Comparison of ENCODE assay signal across 8 cellular contexts in genomic region chr14:20460458-20461229, GRCh38. TPM values are rescaled to one million over a fixed set of nuclear protein-coding genes. Genes with fewer than 3 reads are reported as not detected.
DNase-seq lines count a peak whose midpoint lies in the region; ATAC-seq, FAIRE-seq and TF ChIP-seq lines count a peak whose summit lies in the region.

No MANE protein-coding gene starts in this region.

- H4K20me1 ChIP-seq in GM23338 (replicated peaks; ENCODE audit: insufficient read depth), result peaks cover 11% of the 10 kb centered on the region

- H3K4me1 Mint-ChIP-seq in CD8-positive, alpha-beta memory T cell, result peaks cover 29 to 41% (median 34%) of the 10 kb centered on the region in 3 donors
- peaks cover 22% of the 10 kb centered on the region for H3K4me1 Mint-ChIP-seq in GM23338

- peak overlapping the region; percentile 57 for H3K4me3 ChIP-seq in CD8-positive, alpha-beta memory T cell (ENCODE audit: low read length)
- H3K4me3 ChIP-seq in GM23338 (peak overlapping the region; percentile 64), fibroblast of the aortic adventitia (ENCODE audit: low read depth, low read length) (peak overlapping the region; percentile 99), pancreas (peak overlapping the region; percentile 77 to 96 (median 88))

- CTCF ChIA-PET in CD8-positive, alpha-beta memory T cell (lab: Charles Lee), result interaction anchor here (1.1 to 2.7 kb wide), 2 partner anchors 45 to 133 kb away, joined by 3 to 11 read pairs; no protein-coding TSS in a partner anchor

- peak; percentile 59 for ATAC-seq in GM23338
- ATAC-seq in pancreas, result peak; percentile 7 to 39 (median 14)
- ATAC-seq in HG03108 (IDR thresholded peaks at IDR 0.05; ENCODE audit: unreplicated experiment), result no peak

- H3K27me3 Mint-ChIP-seq in CD8-positive, alpha-beta memory T cell, result peaks cover 0 to 6% of the 10 kb centered on the region in 2 donors
- peaks cover 15% of the 10 kb centered on the region for H3K27me3 Mint-ChIP-seq in GM23338 (ENCODE audit: insufficient read depth, low read depth, poor library complexity)

- H3K27ac ChIP-seq in CD8-positive, alpha-beta memory T cell (ENCODE audit: low read depth, low read length), result peak overlapping the region; percentile 75
- H3K27ac ChIP-seq in GM23338 (ENCODE audit: low read depth) (peak overlapping the region; percentile 53), pancreas (peak overlapping the region; percentile 81 to 91 (median 91))

- peaks cover 5% of the 10 kb centered on the region; the same call in 1 of the 2 replicates for H3K9me2 ChIP-seq in GM23338 (ENCODE audit: insufficient read depth)

- FAIRE-seq in pancreas (lab: Jason Lieb, UNC), result no peak

- TF ChIP-seq CTCF in GM23338 (conservative IDR thresholded peaks at IDR 0.05; ENCODE audit: low read depth in 2 of 2) (no peak), fibroblast of the aortic adventitia (IDR thresholded peaks at IDR 0.05; ENCODE audit: insufficient read depth, low read length) (no peak), pancreas (IDR thresholded peaks at IDR 0.05) (no peak)

- peak overlapping the region; percentile 91 to 98 (median 96) for H3K27ac Mint-ChIP-seq in CD8-positive, alpha-beta memory T cell
- H3K27ac Mint-ChIP-seq in GM23338, result peak overlapping the region; percentile 93

- DNase-seq in CD8-positive, alpha-beta memory T cell, result peak in 4 of 5 donors; percentile 49 to 79 (median 70)
- DNase-seq in GM23338 (ENCODE audit: low spot score) (peak; percentile 76), NCI-H2107 treated with DMSO at 0.1 percent for 48 hours (lab: John Stamatoyannopoulos, UW; ENCODE audit: unreplicated experiment) (peak; percentile 39), fibroblast of the aortic adventitia (ENCODE audit: low read depth) (no peak), pancreas (peak in 5 of 6 donors; percentile 36 to 83 (median 61)), NCI-H1694 (lab: John Stamatoyannopoulos, UW) (no peak)
- DNase-seq in activated T-cell treated with anti-CD3 and anti-CD28 coated beads, Interleukin-2, amount 50 U/mL, for 48 hours, result peak; percentile 30 to 38

- H3K79me2 ChIP-seq in GM23338 (replicated peaks; ENCODE audit: insufficient read depth), result peaks cover 28% of the 10 kb centered on the region

- no peaks in the 10 kb centered on the region for H3K9me3 ChIP-seq in CD8-positive, alpha-beta memory T cell (ENCODE audit: low read length)
- no peaks in the 10 kb centered on the region for H3K9me3 ChIP-seq in pancreas

- peaks cover 44% of the 10 kb centered on the region for H3K36me3 ChIP-seq in CD8-positive, alpha-beta memory T cell (ENCODE audit: insufficient read depth, low read length)
- H3K36me3 ChIP-seq in GM23338 (ENCODE audit: insufficient read depth) (peaks cover 17% of the 10 kb centered on the region), pancreas (peaks cover 3 to 32% (median 23%) of the 10 kb centered on the region in 3 donors)

- no peaks in the 10 kb centered on the region for H3K27me3 ChIP-seq in CD8-positive, alpha-beta memory T cell (ENCODE audit: insufficient read depth, low read length, poor library complexity, severe bottlenecking)
- no peaks in the 10 kb centered on the region for H3K27me3 ChIP-seq in GM23338 (ENCODE audit: insufficient read depth)
- no peaks in the 10 kb centered on the region for H3K27me3 ChIP-seq in pancreas

- no peaks in the 10 kb centered on the region for H3K9me3 Mint-ChIP-seq in CD8-positive, alpha-beta memory T cell
- peaks cover 11% of the 10 kb centered on the region for H3K9me3 Mint-ChIP-seq in GM23338

- H3K36me3 Mint-ChIP-seq in CD8-positive, alpha-beta memory T cell, result peaks cover 0 to 28% (median 13%) of the 10 kb centered on the region in 3 donors
- H3K36me3 Mint-ChIP-seq in GM23338 (ENCODE audit: low read depth), result peaks cover 3% of the 10 kb centered on the region; the same call in 2 of the 3 replicates

- 3 to 4% methylated on average over 31 to 32 of the region's 32 CpGs for WGBS in pancreas, 2 donors

- H3K4me1 ChIP-seq in CD8-positive, alpha-beta memory T cell (ENCODE audit: insufficient read depth, low read length), result peaks cover 36% of the 10 kb centered on the region
- H3K4me1 ChIP-seq in GM23338 (ENCODE audit: insufficient read depth) (peaks cover 22% of the 10 kb centered on the region), pancreas (peaks cover 14 to 28% (median 21%) of the 10 kb centered on the region in 3 donors)

- peak overlapping the region; percentile 86 to 95 (median 89) for H3K4me3 Mint-ChIP-seq in CD8-positive, alpha-beta memory T cell
- peak overlapping the region; percentile 95 for H3K4me3 Mint-ChIP-seq in GM23338

- peak overlapping the region; percentile 91 for H3K4me2 ChIP-seq in GM23338

- intact Hi-C loops in pancreas (cut with DNase I), result no loop called here

- POLR2A ChIA-PET in CD8-positive, alpha-beta memory T cell (lab: Charles Lee), result interaction anchor here (1.0 to 2.1 kb wide), 9 partner anchors 9 to 223 kb away, joined by 3 to 21 read pairs (median 7); partner anchors contain the start of genes PARP2 and PNP

- H3F3A ChIP-seq in GM23338 (replicated peaks; ENCODE audit: low read depth), result peaks cover 29% of the 10 kb centered on the region; the same call in 1 of the 2 replicates

- H2AFZ ChIP-seq in GM23338, result no peak overlapping the region

TF ChIP-seq in GM23338, 12 proteins besides CTCF, POLR2A, EP300 and RAD21 (continues in another document):
- no peak for TF ChIP-seq STAT1 (IDR thresholded peaks at IDR 0.05; ENCODE audit: unreplicated experiment)
- TF ChIP-seq EZH2phosphoT487 (IDR thresholded peaks at IDR 0.05; ENCODE audit: unreplicated experiment), result no peak
- no peak for TF ChIP-seq CREB1 (CRISPR knock-in tag; IDR thresholded peaks at IDR 0.05; ENCODE audit: low read depth)
- no peak for TF ChIP-seq NANOG (IDR thresholded peaks at IDR 0.05; ENCODE audit: borderline replicate concordance)
- no peak for TF ChIP-seq JUNB (IDR thresholded peaks at IDR 0.05; ENCODE audit: unreplicated experiment)
- TF ChIP-seq POLR2AphosphoS5 (IDR thresholded peaks at IDR 0.05; ENCODE audit: low read depth), result no peak
- no peak for TF ChIP-seq EZH2 (IDR thresholded peaks at IDR 0.05; ENCODE audit: low read depth, unreplicated experiment)

RNA-seq across cellular contexts. Expression of gene PIP4P1, which starts 0.6 kb away (rescaled TPM):
- 10 to 100 TPM; 29.5 to 33.5 TPM for total RNA-seq in CD8-positive, alpha-beta memory T cell
- polyA plus RNA-seq in CD8-positive, alpha-beta memory T cell, result 36.4 TPM
- total RNA-seq in GM23338 (2014; rRNA removed; shearing (Covaris generic)), result 24.8 and 26.4 TPM in 2 replicates
- 18.9 and 20.9 TPM in 2 replicates for polyA plus RNA-seq in GM23338 (2016; fragmentation: Nextera tagmentation; extraction: Ambion mirVana)
- total RNA-seq in fibroblast of the aortic adventitia (ENCODE audit: low replicate concordance), result 23.7 and 25.3 TPM in 2 replicates
- 10 to 100 TPM in 5 of 6 donors, 1 to 10 TPM in 1; 8.9 to 20.5 (median 14.4) TPM for total RNA-seq in pancreas
- polyA plus RNA-seq in pancreas, result 10 to 100 TPM; 26.8 to 38.2 TPM

RNA-seq across cellular contexts. Expression of gene APEX1, which starts 5.6 kb away (rescaled TPM):
- 100 to 1,000 TPM; 242 to 248 TPM for total RNA-seq in CD8-positive, alpha-beta memory T cell
- polyA plus RNA-seq in CD8-positive, alpha-beta memory T cell, result 117 TPM
- 216 and 247 TPM in 2 replicates for total RNA-seq in GM23338 (2014; rRNA removed; shearing (Covaris generic))
- polyA plus RNA-seq in GM23338 (2016; fragmentation: Nextera tagmentation; extraction: Ambion mirVana) (279 and 291 TPM in 2 replicates), pancreas (10 to 100 TPM; 53.9 to 88.2 TPM)
- total RNA-seq in fibroblast of the aortic adventitia (ENCODE audit: low replicate concordance) (58.8 and 358 TPM in 2 replicates), pancreas (100 to 1,000 TPM in 1 of 6 donors, 10 to 100 TPM in 5; 50.9 to 107 (median 64.6) TPM)

RNA-seq across cellular contexts. Expression of gene OSGEP, which starts 6.0 kb away (rescaled TPM):
- total RNA-seq in CD8-positive, alpha-beta memory T cell, result 10 to 100 TPM; 58.0 to 58.1 TPM
- polyA plus RNA-seq in CD8-positive, alpha-beta memory T cell, result 48.9 TPM
- total RNA-seq in GM23338 (2014; rRNA removed; shearing (Covaris generic)), result 59.5 and 62.8 TPM in 2 replicates
- polyA plus RNA-seq in GM23338 (2016; fragmentation: Nextera tagmentation; extraction: Ambion mirVana) (29.0 and 35.1 TPM in 2 replicates), pancreas (10 to 100 TPM; 41.2 to 69.8 TPM)
- total RNA-seq in fibroblast of the aortic adventitia (ENCODE audit: low replicate concordance) (31.2 and 45.6 TPM in 2 replicates), pancreas (10 to 100 TPM; 11.4 to 16.0 (median 13.9) TPM)

RNA-seq across cellular contexts. Expression of gene PNP, which starts 8.6 kb away (rescaled TPM):
- total RNA-seq in CD8-positive, alpha-beta memory T cell, result 100 to 1,000 TPM; 181 to 188 TPM
- 84.0 TPM for polyA plus RNA-seq in CD8-positive, alpha-beta memory T cell
- total RNA-seq in GM23338 (2014; rRNA removed; shearing (Covaris generic)), result 72.3 and 102 TPM in 2 replicates
- polyA plus RNA-seq in GM23338 (2016; fragmentation: Nextera tagmentation; extraction: Ambion mirVana), result 56.1 and 60.7 TPM in 2 replicates
- total RNA-seq in fibroblast of the aortic adventitia (ENCODE audit: low replicate concordance), result 14.7 and 39.2 TPM in 2 replicates
- total RNA-seq in pancreas, result 10 to 100 TPM in 2 of 6 donors, 1 to 10 TPM in 4; 6.2 to 17.2 (median 8.4) TPM
- 10 to 100 TPM in 1 of 2 donors, 1 to 10 TPM in 1; 9.0 to 24.0 TPM for polyA plus RNA-seq in pancreas

RNA-seq across cellular contexts. Expression of gene KLHL33, which starts 24.7 kb away (rescaled TPM):
- total RNA-seq in CD8-positive, alpha-beta memory T cell, result under 1 TPM; 0.09 TPM
- polyA plus RNA-seq in CD8-positive, alpha-beta memory T cell, result 0.12 TPM
- total RNA-seq in GM23338 (2014; rRNA removed; shearing (Covaris generic)), result 0.12 and 0.35 TPM in 2 replicates
- 0.09 and 0.15 TPM in 2 replicates for polyA plus RNA-seq in GM23338 (2016; fragmentation: Nextera tagmentation; extraction: Ambion mirVana)
- 0.18 and 0.65 TPM in 2 replicates for total RNA-seq in fibroblast of the aortic adventitia (ENCODE audit: low replicate concordance)
- total RNA-seq in pancreas, result under 1 TPM; 0.08 to 0.34 (median 0.13) TPM
- polyA plus RNA-seq in pancreas, result under 1 TPM; 0.12 to 0.15 TPM

Comparison
In these comparisons a context has a peak if more than half of its experiments do, and no peak if none do; other contexts are left out.
1. DNase-seq: peak in CD8-positive, alpha-beta memory T cell (4 of 5), GM23338 (single experiment), NCI-H2107 treated with DMSO at 0.1 percent for 48 hours (single experiment), activated T-cell treated with anti-CD3 and anti-CD28 coated beads, Interleukin-2, amount 50 U/mL, for 48 hours (2 of 2) and pancreas (5 of 6); none in fibroblast of the aortic adventitia (single experiment) and NCI-H1694 (single experiment).
2. Peak in every context shown above with its lines, with median percentiles within 50 percentile points of each other: H3K27ac ChIP-seq and H3K4me3 ChIP-seq.